Comparison of ENCODE assay signal across 11 cellular contexts in genomic region chr1:115114308-115114707, GRCh38. TPM values are rescaled to one million over a fixed set of nuclear protein-coding genes. Genes with fewer than 3 reads are reported as not detected.
DNase-seq lines count a peak whose midpoint lies in the region; TF ChIP-seq lines count a peak whose summit lies in the region.
"Had no signal": no experiment of that assay in that cellular context is flagged by ENCODE, and none has a peak within 500 bp of the region (broad histone marks: within the 10 kb centered on the region; RNA-seq: fewer than 3 reads in every experiment).

No MANE protein-coding gene starts in this region.

- H3K4me3 ChIP-seq in mammary epithelial cell (replicated peaks in 1 of 3; ENCODE audit: insufficient read depth in 1 of 3, low read depth in 2 of 3, low read length in 3 of 3) (no peak overlapping the region), retinal pigment epithelial cell (ENCODE audit: low read length) (no peak overlapping the region)
- H3K4me3 ChIP-seq: tibial nerve had no signal

- no peaks in the 10 kb centered on the region for H3K36me3 ChIP-seq in mammary epithelial cell (ENCODE audit: insufficient read depth, low read length)
- H3K36me3 ChIP-seq: tibial nerve had no signal

- CTCF ChIA-PET in mammary epithelial cell (lab: Charles Lee; ENCODE audit: low non-redundant PET) = interaction anchor here (0.7 to 1.8 kb wide), 2 partner anchors 62 to 357 kb away, joined by 3 to 7 read pairs; no protein-coding TSS in a partner anchor

- no peak overlapping the region for H3K27ac ChIP-seq in mammary epithelial cell (ENCODE audit: insufficient read depth, low read depth, low read length)
- H3K27ac ChIP-seq: tibial nerve had no signal

- peaks cover 32% of the 10 kb centered on the region for H3K4me1 ChIP-seq in mammary epithelial cell (ENCODE audit: insufficient read depth, low read length)

- TF ChIP-seq CTCF in mammary epithelial cell (conservative IDR thresholded peaks at IDR 0.05 in 1 of 2, IDR thresholded peaks at IDR 0.05 in 1 of 2; ENCODE audit: extremely low read depth in 1 of 2, insufficient read depth in 1 of 2, low read depth in 1 of 2, low read length in 2 of 2) (no peak), retinal pigment epithelial cell (conservative IDR thresholded peaks at IDR 0.05; ENCODE audit: low read depth, low read length) (no peak)

- H4K20me1 ChIP-seq in mammary epithelial cell (ENCODE audit: insufficient read depth, low read length) = no peaks in the 10 kb centered on the region

- no peaks in the 10 kb centered on the region for H3K9me3 ChIP-seq in mammary epithelial cell (replicated peaks; ENCODE audit: insufficient read depth, low read length)
- H3K9me3 ChIP-seq: tibial nerve had no signal

- intact Hi-C loops in mammary epithelial cell (cut with micrococcal nuclease) = no loop called here

- no peaks in the 10 kb centered on the region for H3K79me2 ChIP-seq in mammary epithelial cell (ENCODE audit: insufficient read depth, low read length)

- no TSS peak for BruUV-seq in mammary epithelial cell (replicated peaks; lab: Mats Ljungman, UMichigan)

- 13% methylated on average over 2 of the region's 3 CpGs for WGBS in mammary epithelial cell (ENCODE audit: low coverage, missing lambda C conversion rate)

- dilution Hi-C loops in mammary epithelial cell (cut with HindIII; ENCODE audit: low sequenced_read_pairs) = no loop called here

- no peak overlapping the region for H3K9ac ChIP-seq in mammary epithelial cell (ENCODE audit: insufficient read depth, low read length)

- no peak overlapping the region for H3K4me2 ChIP-seq in mammary epithelial cell (ENCODE audit: insufficient read depth, low read depth, low read length)

- DNase-seq in NCI-H2029 (lab: John Stamatoyannopoulos, UW) (peak; percentile 17), NCI-H2029 treated with DMSO at 0.1 percent for 48 hours (lab: John Stamatoyannopoulos, UW) (no peak), NCI-H1105 (lab: John Stamatoyannopoulos, UW) (peak; percentile 48), mammary epithelial cell (peak; percentile 19), retinal pigment epithelial cell (ENCODE audit: low read depth) (peak; percentile 44), NOMO-1 (lab: John Stamatoyannopoulos, UW; ENCODE audit: unreplicated experiment in 2 of 2) (no peak), NCI-H526 (lab: John Stamatoyannopoulos, UW) (no peak), hypothalamus (lab: John Stamatoyannopoulos, UW) (no peak)
- DNase-seq: activated CD8-positive, alpha-beta memory T cell treated with anti-CD3 and anti-CD28 coated beads for 24 hours; effector CD4-positive, alpha-beta T cell had no signal

- no peaks in the 10 kb centered on the region for H3K27me3 ChIP-seq in mammary epithelial cell (ENCODE audit: insufficient read depth, low read length)
- H3K27me3 ChIP-seq: tibial nerve had no signal

- in situ Hi-C loops in mammary epithelial cell (cut with MboI; ENCODE audit: low sequenced_read_pairs in 2 of 2) = loop anchor here in 1 of 2 donors (10.0 kb wide), 1 partner anchor 140 kb away; no protein-coding TSS in a partner anchor

- no peak overlapping the region for H2AFZ ChIP-seq in mammary epithelial cell (ENCODE audit: low read depth, low read length)

RNA-seq across cellular contexts. Expression of gene TSPAN2, which starts 25.0 kb away (rescaled TPM):
- 1 to 10 TPM in 1 of 2 donors, under 1 TPM in 1; 0.28 to 1.0 TPM for total RNA-seq in mammary epithelial cell
- polyA plus RNA-seq in mammary epithelial cell = 0.07 TPM
- polyA minus RNA-seq in mammary epithelial cell = 1.4 TPM

Comparison
In these comparisons a context has a peak if more than half of its experiments do, and no peak if none do; other contexts are left out.
1. DNase-seq: peak in NCI-H2029 (single experiment), NCI-H1105 (single experiment), mammary epithelial cell (single experiment) and retinal pigment epithelial cell (single experiment); none in NCI-H2029 treated with DMSO at 0.1 percent for 48 hours (single experiment), NOMO-1 (0 of 2), NCI-H526 (0 of 2) and hypothalamus (0 of 51).